ENCODE assay signal across 1 cellular context in the genomic region with DNA sequence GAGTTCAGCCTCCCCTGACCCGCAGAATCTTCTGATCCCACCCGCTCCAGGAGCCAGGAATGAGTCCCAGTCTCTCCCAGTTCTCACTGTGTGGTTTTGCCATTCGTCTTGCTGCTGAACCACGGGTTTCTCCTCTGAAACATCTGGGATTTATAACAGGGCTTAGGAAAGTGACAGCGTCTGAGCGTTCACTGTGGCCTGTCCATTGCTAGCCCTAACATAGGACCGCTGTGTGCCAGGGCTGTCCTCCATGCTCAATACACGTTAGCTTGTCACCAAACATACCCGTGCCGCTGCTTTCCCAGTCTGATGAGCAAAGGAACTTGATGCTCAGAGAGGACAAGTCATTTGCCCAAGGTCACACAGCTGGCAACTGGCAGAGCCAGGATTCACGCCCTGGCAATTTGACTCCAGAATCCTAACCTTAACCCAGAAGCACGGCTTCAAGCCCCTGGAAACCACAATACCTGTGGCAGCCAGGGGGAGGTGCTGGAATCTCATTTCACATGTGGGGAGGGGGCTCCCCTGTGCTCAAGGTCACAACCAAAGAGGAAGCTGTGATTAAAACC.
TF ChIP-seq lines count a peak whose summit lies in the region.

No MANE protein-coding gene starts in this region.

TF ChIP-seq in HCT116, 20 proteins besides CTCF, POLR2A, EP300 and RAD21:
- TF ChIP-seq CBX3 (IDR thresholded peaks at IDR 0.05; ENCODE audit: low read depth) (no peak), POLR2AphosphoS5 (IDR thresholded peaks at IDR 0.05; ENCODE audit: low read depth, low read length) (peak; percentile 30; the same call in 1 of the 2 replicates)
